Comparison of ENCODE assay signal across 12 cellular contexts in genomic region chr17:38707678-38708351, GRCh38. TPM values are rescaled to one million over a fixed set of nuclear protein-coding genes. Genes with fewer than 3 reads are reported as not detected.
DNase-seq lines count a peak whose midpoint lies in the region; ATAC-seq and TF ChIP-seq lines count a peak whose summit lies in the region.
"Had no signal": no experiment of that assay in that cellular context is flagged by ENCODE, and none has a peak within 500 bp of the region (broad histone marks: within the 10 kb centered on the region; RNA-seq: fewer than 3 reads in every experiment).

No MANE protein-coding gene starts in this region.

- no peak for TF ChIP-seq CTCF in type B pancreatic cell (conservative IDR thresholded peaks at IDR 0.05)
- TF ChIP-seq CTCF in GM10248 (IDR thresholded peaks at IDR 0.05; ENCODE audit: control extremely low read depth, extremely low read depth, low read depth, missing control alignments) = no peak

- POLR2A ChIA-PET in GM10248 (lab: Yijun Ruan, JAX) = no interaction called here

- H3K9ac ChIP-seq in iPS-15b (ENCODE audit: low read depth, low read length) = no peak overlapping the region

- CTCF ChIA-PET in GM10248 (lab: Yijun Ruan, JAX) = interaction anchor here (1.4 to 5.1 kb wide), 4 partner anchors 8 to 32 kb away, joined by 3 to 35 read pairs (median 14); no protein-coding TSS in a partner anchor

- no peaks in the 10 kb centered on the region for H3K9me3 ChIP-seq in T-helper 17 cell (ENCODE audit: control insufficient read depth, low read length, poor library complexity, severe bottlenecking)
- no peaks in the 10 kb centered on the region for H3K9me3 ChIP-seq in iPS-15b (ENCODE audit: control insufficient read depth, insufficient read depth, low read length)
- H3K9me3 ChIP-seq: esophagus squamous epithelium had no signal

- peaks cover 61% of the 10 kb centered on the region for H3K36me3 Mint-ChIP-seq in stimulated activated naive CD8-positive, alpha-beta T cell treated with anti-CD3 and anti-CD28 coated beads, Interleukin-15, Interleukin-2, amounts not matched to agents 100 ng/mL and 50 ng/mL, for 24 hours (ENCODE audit: low read depth)
- H3K36me3 Mint-ChIP-seq in T-helper 17 cell (ENCODE audit: low read depth) (peaks cover 10% of the 10 kb centered on the region), type B pancreatic cell (peaks cover 10% of the 10 kb centered on the region)

- no peaks in the 10 kb centered on the region for H3K36me3 ChIP-seq in iPS-15b (ENCODE audit: control insufficient read depth, insufficient read depth, low read length)

- ATAC-seq in stimulated activated naive CD8-positive, alpha-beta T cell treated with anti-CD3 and anti-CD28 coated beads, Interleukin-15, Interleukin-2, amounts not matched to agents 100 U/mL and 50 U/mL, for 24 hours = no peak
- no peak for ATAC-seq in T-helper 17 cell

- H3K4me3 ChIP-seq in iPS-15b (ENCODE audit: low read depth, low read length) = peak overlapping the region; percentile 59

- peak overlapping the region; percentile 96 for H3K27ac Mint-ChIP-seq in stimulated activated naive CD8-positive, alpha-beta T cell treated with anti-CD3 and anti-CD28 coated beads, Interleukin-15, Interleukin-2, amounts not matched to agents 100 ng/mL and 50 ng/mL, for 24 hours
- H3K27ac Mint-ChIP-seq in T-helper 17 cell (peak overlapping the region; percentile 90), type B pancreatic cell (no peak overlapping the region)

- H3K27me3 Mint-ChIP-seq in stimulated activated naive CD8-positive, alpha-beta T cell treated with anti-CD3 and anti-CD28 coated beads, Interleukin-15, Interleukin-2, amounts not matched to agents 100 ng/mL and 50 ng/mL, for 24 hours = no peaks in the 10 kb centered on the region
- H3K27me3 Mint-ChIP-seq in T-helper 17 cell = no peaks in the 10 kb centered on the region
- peaks cover 10% of the 10 kb centered on the region for H3K27me3 Mint-ChIP-seq in type B pancreatic cell

- peaks cover 51% of the 10 kb centered on the region for H3K27me3 ChIP-seq in iPS-15b (ENCODE audit: control insufficient read depth, insufficient read depth, low read length)
- H3K27me3 ChIP-seq: esophagus squamous epithelium had no signal

- peaks cover 23% of the 10 kb centered on the region for H3K4me1 ChIP-seq in iPS-15b (ENCODE audit: control insufficient read depth, insufficient read depth, low read length)

- H3K4me1 Mint-ChIP-seq in stimulated activated naive CD8-positive, alpha-beta T cell treated with anti-CD3 and anti-CD28 coated beads, Interleukin-15, Interleukin-2, amounts not matched to agents 100 ng/mL and 50 ng/mL, for 24 hours (ENCODE audit: low read depth) = peaks cover 59% of the 10 kb centered on the region
- H3K4me1 Mint-ChIP-seq in T-helper 17 cell (peaks cover 56% of the 10 kb centered on the region), type B pancreatic cell (ENCODE audit: unreplicated experiment) (peaks cover 43% of the 10 kb centered on the region)

- DNase-seq in stimulated activated naive CD8-positive, alpha-beta T cell treated with anti-CD3 and anti-CD28 coated beads, Interleukin-15, Interleukin-2, amounts not matched to agents 100 U/mL and 50 U/mL, for 24 hours = no peak
- DNase-seq in T-helper 17 cell = no peak
- DNase-seq in type B pancreatic cell (ENCODE audit: extremely low spot score, unreplicated experiment) = no peak
- DNase-seq in HK-2 (ENCODE audit: unreplicated experiment) = no peak
- no peak for DNase-seq in epidermal melanocyte (ENCODE audit: insufficient read length, low spot score)
- no peak for DNase-seq in GM10248 (ENCODE audit: extremely low spot score)
- DNase-seq: activated gamma-delta T cell, cerebellar nuclear complex, esophagus squamous epithelium, NCI-H446 treated with DMSO at 0.1 percent for 48 hours had no signal

- H3K4me3 Mint-ChIP-seq in stimulated activated naive CD8-positive, alpha-beta T cell treated with anti-CD3 and anti-CD28 coated beads, Interleukin-15, Interleukin-2, amounts not matched to agents 100 ng/mL and 50 ng/mL, for 24 hours = peak overlapping the region; percentile 97
- H3K4me3 Mint-ChIP-seq in T-helper 17 cell (peak overlapping the region; percentile 97), type B pancreatic cell (peak overlapping the region; percentile 6)

- H3K9me3 Mint-ChIP-seq in stimulated activated naive CD8-positive, alpha-beta T cell treated with anti-CD3 and anti-CD28 coated beads, Interleukin-15, Interleukin-2, amounts not matched to agents 100 ng/mL and 50 ng/mL, for 24 hours = no peaks in the 10 kb centered on the region
- H3K9me3 Mint-ChIP-seq in type B pancreatic cell = no peaks in the 10 kb centered on the region

RNA-seq across cellular contexts. Expression of gene MLLT6, which starts 2.7 kb away (rescaled TPM):
- total RNA-seq in T-helper 17 cell (100 to 1,000 TPM; 304 to 334 TPM), type B pancreatic cell (ENCODE audit: low replicate concordance) (122 and 130 TPM in 2 replicates)

RNA-seq across cellular contexts. Expression of gene CISD3, which starts 22.3 kb away (rescaled TPM):
- 10 to 100 TPM; 12.0 to 12.8 TPM for total RNA-seq in T-helper 17 cell
- 12.8 and 15.6 TPM in 2 replicates for total RNA-seq in type B pancreatic cell (ENCODE audit: low replicate concordance)

RNA-seq across cellular contexts. Expression of gene EPOP, which starts 33.1 kb away (rescaled TPM):
- total RNA-seq in T-helper 17 cell (1 to 10 TPM in 1 of 2 donors, under 1 TPM in 1; 0.60 to 1.1 TPM), type B pancreatic cell (ENCODE audit: low replicate concordance) (6.2 and 11.0 TPM in 2 replicates)

RNA-seq across cellular contexts. Expression of gene PCGF2, which starts 40.3 kb away (rescaled TPM):
- total RNA-seq in T-helper 17 cell = not detected
- total RNA-seq in type B pancreatic cell (ENCODE audit: low replicate concordance) = 37.6 and 74.6 TPM in 2 replicates

RNA-seq across cellular contexts. Expression of gene PSMB3, which starts 44.7 kb away (rescaled TPM):
- total RNA-seq in T-helper 17 cell = 10 to 100 TPM; 78.5 to 85.5 TPM
- total RNA-seq in type B pancreatic cell (ENCODE audit: low replicate concordance) = 149 and 152 TPM in 2 replicates

Comparison
In these comparisons a context has a peak if more than half of its experiments do, and no peak if none do; other contexts are left out.
1. H3K4me3 Mint-ChIP-seq: peak in every context shown above with its lines; median percentile 97 in stimulated activated naive CD8-positive, alpha-beta T cell treated with anti-CD3 and anti-CD28 coated beads, Interleukin-15, Interleukin-2, amounts not matched to agents 100 ng/mL and 50 ng/mL, for 24 hours; 97 in T-helper 17 cell; 6 in type B pancreatic cell.